19 cellular contexts compared by ENCODE assay signal in genomic region chr9:131618785-131619184, GRCh38.
DNase-seq lines count a peak whose midpoint lies in the region; ATAC-seq and TF ChIP-seq lines count a peak whose summit lies in the region.
"Had no signal": no experiment of that assay in that cellular context is flagged by ENCODE, and none has a peak within 500 bp of the region (broad histone marks: within the 10 kb centered on the region; RNA-seq: fewer than 3 reads in every experiment).

No MANE protein-coding gene starts in this region.

- H4K8ac ChIP-seq in mesenchymal stem cell (ENCODE audit: low read length), result no peak overlapping the region

- no peaks in the 10 kb centered on the region for H3K9me3 ChIP-seq in mesenchymal stem cell (ENCODE audit: control insufficient read depth, low read length)
- H3K9me3 ChIP-seq in tibial nerve, result no peaks in the 10 kb centered on the region
- H3K9me3 ChIP-seq: stomach, thyroid gland had no signal

- no peaks in the 10 kb centered on the region for H3K9me3 Mint-ChIP-seq in activated CD4-positive, alpha-beta T cell treated with anti-CD3 and anti-CD28 coated beads, Interleukin-2, amount 10 ng/mL, durations not matched to agents 24 days and 14 days
- peaks cover 5 to 15% (median 11%) of the 10 kb centered on the region in 7 donors for H3K9me3 Mint-ChIP-seq in CD14-positive monocyte
- no peaks in the 10 kb centered on the region for H3K9me3 Mint-ChIP-seq in central memory CD8-positive, alpha-beta T cell
- H3K9me3 Mint-ChIP-seq: activated T-cell treated with anti-CD3 and anti-CD28 coated beads, Interleukin-2, amount 50 U/mL, for 24 hours had no signal

- no peak overlapping the region for H2BK12ac ChIP-seq in mesenchymal stem cell (ENCODE audit: low read length in 2 of 2)

- no peaks in the 10 kb centered on the region for H3K27me3 Mint-ChIP-seq in activated CD4-positive, alpha-beta T cell treated with anti-CD3 and anti-CD28 coated beads, Interleukin-2, amount 10 ng/mL, durations not matched to agents 24 days and 14 days
- peaks cover 0 to 3% (median 0%) of the 10 kb centered on the region in 3 donors for H3K27me3 Mint-ChIP-seq in CD14-positive monocyte (ENCODE audit: low read depth in 3 of 3)
- no peaks in the 10 kb centered on the region for H3K27me3 Mint-ChIP-seq in central memory CD8-positive, alpha-beta T cell
- H3K27me3 Mint-ChIP-seq: activated T-cell treated with anti-CD3 and anti-CD28 coated beads, Interleukin-2, amount 50 U/mL, for 24 hours had no signal

- H3K4me3 Mint-ChIP-seq in activated CD4-positive, alpha-beta T cell treated with anti-CD3 and anti-CD28 coated beads, Interleukin-2, amount 10 ng/mL, durations not matched to agents 24 days and 14 days, result no peak overlapping the region
- no peak overlapping the region for H3K4me3 Mint-ChIP-seq in CD14-positive monocyte
- H3K4me3 Mint-ChIP-seq in central memory CD8-positive, alpha-beta T cell, result peak overlapping the region; percentile 29
- H3K4me3 Mint-ChIP-seq: activated T-cell treated with anti-CD3 and anti-CD28 coated beads, Interleukin-2, amount 50 U/mL, for 24 hours had no signal

- no peak for TF ChIP-seq CTCF in CD14-positive monocyte (IDR thresholded peaks at IDR 0.05)
- no peak for TF ChIP-seq CTCF in tibial nerve (IDR thresholded peaks at IDR 0.05)

- peak overlapping the region; percentile 46 for H3K27ac Mint-ChIP-seq in activated CD4-positive, alpha-beta T cell treated with anti-CD3 and anti-CD28 coated beads, Interleukin-2, amount 10 ng/mL, durations not matched to agents 24 days and 14 days
- H3K27ac Mint-ChIP-seq in CD14-positive monocyte, result peak overlapping the region in 4 of 7 donors; percentile 49 to 75 (median 56)
- H3K27ac Mint-ChIP-seq in central memory CD8-positive, alpha-beta T cell (ENCODE audit: low read depth), result peak overlapping the region; percentile 80

- H4K91ac ChIP-seq in mesenchymal stem cell (ENCODE audit: low read length), result no peak overlapping the region

- intact Hi-C loops in activated CD4-positive, alpha-beta T cell treated with anti-CD3 and anti-CD28 coated beads, Interleukin-2, amount 10 ng/mL, durations not matched to agents 24 days and 14 days (cut with micrococcal nuclease), result no loop called here
- intact Hi-C loops in CD14-positive monocyte (cut with micrococcal nuclease), result no loop called here

- H2BK15ac ChIP-seq in mesenchymal stem cell (ENCODE audit: low read depth, poor library complexity, severe bottlenecking), result peak overlapping the region; percentile 7

- DNase-seq in activated CD4-positive, alpha-beta T cell treated with anti-CD3 and anti-CD28 coated beads, Interleukin-2, amount 10 ng/mL, durations not matched to agents 24 days and 14 days, result no peak
- DNase-seq in activated CD4-positive, alpha-beta T cell treated with anti-CD3 and anti-CD28 coated beads, Interleukin-2, amount 50 U/mL, for 48 hours, result no peak
- DNase-seq in CD14-positive monocyte (ENCODE audit: low spot score), result no peak
- no peak for DNase-seq in central memory CD8-positive, alpha-beta T cell (ENCODE audit: low spot score in 2 of 2)
- no peak for DNase-seq in mesenchymal stem cell
- DNase-seq in ACHN, result no peak
- DNase-seq in LoVo (ENCODE audit: low spot score), result no peak
- DNase-seq in tibial nerve (ENCODE audit: low spot score in 2 of 2), result no peak
- DNase-seq: activated CD4-positive, CD25-positive, alpha-beta regulatory T cell treated with anti-CD3 and anti-CD28 coated beads, Interleukin-2, amount 50 U/mL, for 72 hours; activated CD8-positive, alpha-beta memory T cell treated with anti-CD3 and anti-CD28 coated beads for 24 hours; activated naive CD4-positive, alpha-beta T cell treated with Interleukin-2 at 50 U/mL for 16 hours; activated T-cell treated with anti-CD3 and anti-CD28 coated beads, Interleukin-2, amount 50 U/mL, for 24 hours; AML-193; effector CD8-positive, alpha-beta T cell; NCI-H1092 treated with DMSO at 0.1 percent for 48 hours; NCI-H1930; SIG-M5 had no signal

- H3K4me1 Mint-ChIP-seq in activated CD4-positive, alpha-beta T cell treated with anti-CD3 and anti-CD28 coated beads, Interleukin-2, amount 10 ng/mL, durations not matched to agents 24 days and 14 days, result peaks cover 5% of the 10 kb centered on the region
- peaks cover 44% of the 10 kb centered on the region for H3K4me1 Mint-ChIP-seq in CD14-positive monocyte
- peaks cover 27% of the 10 kb centered on the region for H3K4me1 Mint-ChIP-seq in central memory CD8-positive, alpha-beta T cell

- no peak for TF ChIP-seq EP300 in tibial nerve (IDR thresholded peaks at IDR 0.05)

- H3K18ac ChIP-seq in mesenchymal stem cell (ENCODE audit: low read depth in 1 of 2, low read length in 2 of 2), result no peak overlapping the region

- H2BK5ac ChIP-seq in mesenchymal stem cell (ENCODE audit: low read depth, low read length, poor library complexity, severe bottlenecking), result no peak overlapping the region

- no peak overlapping the region for H3K4me3 ChIP-seq in mesenchymal stem cell (ENCODE audit: insufficient read depth in 1 of 2, low read depth in 1 of 2, low read length in 2 of 2)
- H3K4me3 ChIP-seq in tibial nerve, result no peak overlapping the region
- H3K4me3 ChIP-seq: stomach, thyroid gland had no signal

- H3K14ac ChIP-seq in mesenchymal stem cell (ENCODE audit: low read length in 2 of 2), result no peak overlapping the region

- 98% methylated on average over 16 of the region's 16 CpGs for WGBS in mesenchymal stem cell
- 96 to 98% methylated on average over 16 of the region's 16 CpGs for WGBS in tibial nerve, 2 donors

- no peak overlapping the region for H3K9ac ChIP-seq in mesenchymal stem cell (ENCODE audit: low read length)

- no peak overlapping the region for H3K27ac ChIP-seq in mesenchymal stem cell (ENCODE audit: low read length, poor library complexity, severe bottlenecking)
- H3K27ac ChIP-seq in tibial nerve, result peak overlapping the region in 1 of 4 donors; percentile 49

- no peak overlapping the region for H3K4me2 ChIP-seq in mesenchymal stem cell (ENCODE audit: low read length, poor library complexity, severe bottlenecking)

- no peak overlapping the region for H2BK120ac ChIP-seq in mesenchymal stem cell (ENCODE audit: low read depth, low read length)

- H3K27me3 ChIP-seq in mesenchymal stem cell (ENCODE audit: control insufficient read depth in 1 of 2, insufficient read depth in 1 of 2, low read length in 2 of 2), result no peaks in the 10 kb centered on the region
- H3K27me3 ChIP-seq in tibial nerve, result no peaks in the 10 kb centered on the region
- H3K27me3 ChIP-seq: stomach, thyroid gland had no signal

- H3K4me1 ChIP-seq in mesenchymal stem cell (ENCODE audit: control insufficient read depth, insufficient read depth, low read depth, low read length) (peaks cover 11% of the 10 kb centered on the region), tibial nerve (peaks cover 0 to 30% (median 15%) of the 10 kb centered on the region in 4 donors)

- ATAC-seq in central memory CD8-positive, alpha-beta T cell (replicated peaks; ENCODE audit: extremely low read depth, poor library complexity, severe bottlenecking), result no peak

- no peak overlapping the region for H3K23ac ChIP-seq in mesenchymal stem cell (ENCODE audit: low read length in 2 of 2)

- H2AK5ac ChIP-seq in mesenchymal stem cell (ENCODE audit: low read length, severe bottlenecking), result no peak overlapping the region

- in situ Hi-C loops in ACHN (cut with HindIII; ENCODE audit: low pct_ligation_motif_present, low pct_unique_long_range_greater_than_20kb, low sequenced_read_pairs), result no loop called here

- H3K36me3 ChIP-seq in mesenchymal stem cell (ENCODE audit: control insufficient read depth in 1 of 2, insufficient read depth in 2 of 2, low read depth in 1 of 2, low read length in 2 of 2), result peaks cover 61 to 95% of the 10 kb centered on the region in 2 experiments
- H3K36me3 ChIP-seq in tibial nerve, result peaks cover 0 to 69% (median 5%) of the 10 kb centered on the region in 3 donors

- no peak for TF ChIP-seq POLR2A in tibial nerve (IDR thresholded peaks at IDR 0.05)

- peak overlapping the region in 1 of 2 experiments; percentile 3 for H3K4ac ChIP-seq in mesenchymal stem cell (ENCODE audit: low read depth in 1 of 2, low read length in 2 of 2)

- peaks cover 69% of the 10 kb centered on the region for H3K36me3 Mint-ChIP-seq in activated CD4-positive, alpha-beta T cell treated with anti-CD3 and anti-CD28 coated beads, Interleukin-2, amount 10 ng/mL, durations not matched to agents 24 days and 14 days (ENCODE audit: low read depth)
- peaks cover 97 to 100% of the 10 kb centered on the region in 2 donors for H3K36me3 Mint-ChIP-seq in CD14-positive monocyte
- H3K36me3 Mint-ChIP-seq in central memory CD8-positive, alpha-beta T cell (ENCODE audit: insufficient read depth), result peaks cover 50% of the 10 kb centered on the region

- peaks cover 3% of the 10 kb centered on the region for H3K79me1 ChIP-seq in mesenchymal stem cell (replicated peaks; ENCODE audit: low read length, poor library complexity, severe bottlenecking)

- H2AFZ ChIP-seq in mesenchymal stem cell (ENCODE audit: low read depth, low read length), result no peak overlapping the region
